Comparison of ENCODE assay signal across 14 cellular contexts in the genomic region with DNA sequence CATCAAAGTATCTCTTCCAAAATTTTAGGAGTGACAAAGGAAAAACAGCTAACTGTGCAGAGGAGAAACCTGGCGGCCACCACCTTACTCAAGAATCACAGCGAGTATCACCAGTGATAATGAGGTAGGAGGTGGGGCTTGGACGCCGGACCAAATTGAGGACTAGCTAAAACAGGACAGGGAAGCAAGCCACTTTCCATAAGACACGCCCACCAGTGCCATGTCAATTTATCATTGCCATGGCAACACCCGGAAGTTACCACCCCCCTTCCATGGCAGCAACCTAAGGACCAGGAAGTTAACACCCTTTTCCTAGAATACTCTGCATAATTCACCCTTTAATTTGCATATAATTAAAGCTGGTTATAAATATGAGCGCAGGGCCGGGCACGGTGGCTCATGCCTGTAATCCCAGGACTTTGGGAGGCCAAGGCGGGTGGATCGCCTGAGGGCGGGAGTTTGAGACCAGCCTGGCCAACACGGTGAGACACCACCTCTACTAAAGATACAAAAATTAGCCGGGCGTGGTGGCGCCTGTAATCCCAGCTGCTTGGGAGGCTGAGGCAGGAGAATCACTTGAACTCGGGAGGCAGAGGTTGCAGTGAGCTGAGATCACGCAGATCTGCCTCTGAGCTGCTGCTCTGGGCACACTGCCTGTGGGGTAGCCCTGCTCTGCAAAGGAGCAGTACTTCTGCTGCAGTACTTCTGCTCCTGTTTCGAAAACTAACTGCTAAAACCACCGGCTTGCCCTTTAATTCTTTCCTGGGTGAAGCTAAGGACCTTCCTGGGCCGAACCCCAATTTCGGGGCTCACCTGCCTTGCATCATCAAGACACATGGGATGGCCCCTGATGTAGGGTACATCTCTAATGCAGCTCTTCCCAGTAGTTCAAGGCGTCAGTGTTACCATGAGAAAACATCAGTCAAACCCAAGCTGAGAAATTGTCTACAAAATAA.
"Had no signal": no experiment of that assay in that cellular context is flagged by ENCODE, and none has a peak within 500 bp of the region (broad histone marks: within the 10 kb centered on the region; RNA-seq: fewer than 3 reads in every experiment).

No MANE protein-coding gene starts in this region.

- H3K4me3 Mint-ChIP-seq: activated CD8-positive, alpha-beta memory T cell treated with anti-CD3 and anti-CD28 coated beads, Interleukin-2, amount 10 ng/mL, durations not matched to agents 7 days and 5 days; activated T-cell treated with anti-CD3 and anti-CD28 coated beads, Interleukin-2, amount 50 U/mL, for 72 hours; nephron had no signal

- H3K4me3 ChIP-seq: stomach, thyroid gland, vagina had no signal

- H3K36me3 ChIP-seq: stomach, thyroid gland, vagina had no signal

- ATAC-seq: activated CD8-positive, alpha-beta memory T cell treated with anti-CD3 and anti-CD28 coated beads, Interleukin-2, amount 10 ng/mL, durations not matched to agents 7 days and 5 days; activated T-cell treated with anti-CD3 and anti-CD28 coated beads, Interleukin-2, amount 50 U/mL, for 72 hours had no signal

- H3K4me1 Mint-ChIP-seq: activated CD8-positive, alpha-beta memory T cell treated with anti-CD3 and anti-CD28 coated beads, Interleukin-2, amount 10 ng/mL, durations not matched to agents 7 days and 5 days; nephron had no signal

- H3K27me3 Mint-ChIP-seq: activated CD8-positive, alpha-beta memory T cell treated with anti-CD3 and anti-CD28 coated beads, Interleukin-2, amount 10 ng/mL, durations not matched to agents 7 days and 5 days had no signal

- H3K27ac Mint-ChIP-seq: activated CD8-positive, alpha-beta memory T cell treated with anti-CD3 and anti-CD28 coated beads, Interleukin-2, amount 10 ng/mL, durations not matched to agents 7 days and 5 days; activated T-cell treated with anti-CD3 and anti-CD28 coated beads, Interleukin-2, amount 50 U/mL, for 72 hours; nephron had no signal

- DNase-seq: activated CD4-positive, alpha-beta T cell treated with anti-CD3 and anti-CD28 coated beads, Interleukin-2, amount 50 U/mL, for 48 hours; activated CD8-positive, alpha-beta memory T cell treated with anti-CD3 and anti-CD28 coated beads, Interleukin-2, amount 10 ng/mL, durations not matched to agents 7 days and 5 days; activated naive CD4-positive, alpha-beta T cell treated with Interleukin-2 at 50 U/mL for 16 hours; activated T-cell treated with anti-CD3 and anti-CD28 coated beads, Interleukin-2, amount 50 U/mL, for 72 hours; caudate nucleus; cortex of kidney; effector memory CD4-positive, alpha-beta T cell; hypothalamus; mammary epithelial cell; stimulated activated CD4-positive, alpha-beta T cell treated with anti-CD3 and anti-CD28 coated beads, Interleukin-4, amount 100 ng/mL, for 24 hours; stomach; thyroid gland had no signal

- H3K9me3 Mint-ChIP-seq: activated T-cell treated with anti-CD3 and anti-CD28 coated beads, Interleukin-2, amount 50 U/mL, for 72 hours had no signal

- H3K27me3 ChIP-seq: stomach, thyroid gland, vagina had no signal

- H3K9me3 ChIP-seq: thyroid gland, vagina had no signal

- H3K4me1 ChIP-seq: stomach, thyroid gland, vagina had no signal

- H3K36me3 Mint-ChIP-seq: activated CD8-positive, alpha-beta memory T cell treated with anti-CD3 and anti-CD28 coated beads, Interleukin-2, amount 10 ng/mL, durations not matched to agents 7 days and 5 days had no signal

- H3K27ac ChIP-seq: stomach, thyroid gland, vagina had no signal
